ENCODE assay signal across 8 cellular contexts in genomic region chr11:118956094-118956846, GRCh38. TPM values are rescaled to one million over a fixed set of nuclear protein-coding genes. Genes with fewer than 3 reads are reported as not detected.
DNase-seq lines count a peak whose midpoint lies in the region; ATAC-seq and TF ChIP-seq lines count a peak whose summit lies in the region.

Gene UPK2, plus strand, starts transcription at chr11:118956298. Its CDS starts 53 bp downstream, at chr11:118956351.

- no peaks in the 10 kb centered on the region for H3K9me3 ChIP-seq in breast epithelium

- peaks cover 26% of the 10 kb centered on the region for H3K27me3 Mint-ChIP-seq in activated B cell treated with CpG ODN at 0.5 μM for 24 hours

- no peaks in the 10 kb centered on the region for H3K9me3 Mint-ChIP-seq in activated B cell treated with CpG ODN at 0.5 μM for 24 hours

- POLR2A ChIA-PET in activated B cell treated with CpG ODN at 0.5 μM for 24 hours (lab: Charles Lee): interaction anchor here (1.0 to 2.3 kb wide), 3 partner anchors 27 to 266 kb away, joined by 3 to 10 read pairs (median 5); no protein-coding TSS in a partner anchor

- no peak within 1 kb of the TSS for H3K4me3 ChIP-seq in breast epithelium

- H3K36me3 Mint-ChIP-seq in activated B cell treated with CpG ODN at 0.5 μM for 24 hours (ENCODE audit: low read depth): no peaks in the 10 kb centered on the region

- no peak within 1 kb of the TSS for H3K27ac Mint-ChIP-seq in activated B cell treated with CpG ODN at 0.5 μM for 24 hours

- H3K4me1 Mint-ChIP-seq in activated B cell treated with CpG ODN at 0.5 μM for 24 hours: peaks cover 3% of the 10 kb centered on the region

- no peak for TF ChIP-seq POLR2A in breast epithelium (IDR thresholded peaks at IDR 0.05)

- no peak within 1 kb of the TSS for H3K4me3 Mint-ChIP-seq in activated B cell treated with CpG ODN at 0.5 μM for 24 hours

- no peaks in the 10 kb centered on the region for H3K36me3 ChIP-seq in breast epithelium

- H3K27ac ChIP-seq in breast epithelium: no peak within 1 kb of the TSS

- intact Hi-C loops in activated B cell treated with CpG ODN at 0.5 μM for 24 hours (cut with micrococcal nuclease) (loop anchor here (1.0 kb wide), 5 partner anchors 26 to 297 kb away; partner anchors contain the start of gene SLC37A4), breast epithelium (cut with DNase I; ENCODE audit: low total_unique reads) (loop anchor here (10.0 kb wide), 1 partner anchor 261 kb away; no protein-coding TSS in a partner anchor)

- ATAC-seq in HG02678 (IDR thresholded peaks at IDR 0.05; ENCODE audit: unreplicated experiment) (peak; percentile 65), activated B cell treated with CpG ODN at 0.5 μM for 24 hours (ENCODE audit: low read depth) (peak; percentile 99), HG02884 (IDR thresholded peaks at IDR 0.05; ENCODE audit: unreplicated experiment) (no peak)

- no peaks in the 10 kb centered on the region for H3K4me1 ChIP-seq in breast epithelium

- DNase-seq in ELF-1 (ENCODE audit: low read depth, low spot score) (peak; percentile 94), NCI-H2227 treated with DMSO at 0.1 percent for 48 hours (lab: John Stamatoyannopoulos, UW) (peak; percentile 58), activated B cell treated with CpG ODN at 0.5 μM for 24 hours (peak; percentile 81), breast epithelium (ENCODE audit: low spot score in 2 of 2) (peak; percentile 82 to 90), islet precursor cell (peak; percentile 94)
- DNase-seq in stimulated activated CD4-positive, alpha-beta T cell treated with anti-CD3 and anti-CD28 coated beads, Interleukin-1b, Interleukin-23, amount 100 ng/mL, for 24 hours (ENCODE audit: low read depth in 4 of 4, low spot score in 1 of 4): peak; percentile 81 to 88 (median 84)

- CTCF ChIA-PET in activated B cell treated with CpG ODN at 0.5 μM for 24 hours (lab: Charles Lee): interaction anchor here (0.9 to 2.9 kb wide), 14 partner anchors 10 to 297 kb away, joined by 3 to 16 read pairs (median 4); no protein-coding TSS in a partner anchor

- peaks cover 0 to 1% of the 10 kb centered on the region in 2 donors for H3K27me3 ChIP-seq in breast epithelium

- peak; percentile 62 for TF ChIP-seq CTCF in activated B cell treated with CpG ODN at 0.5 μM for 24 hours (IDR thresholded peaks at IDR 0.05)
- TF ChIP-seq CTCF in breast epithelium (IDR thresholded peaks at IDR 0.05): peak; percentile 94 to 98 (median 97)

RNA-seq across cellular contexts. Expression of gene UPK2, which starts in this region (rescaled TPM):
- total RNA-seq in activated B cell treated with CpG ODN at 0.5 μM for 24 hours (0.27 TPM in 1 of 2 replicates, not detected in the other), breast epithelium (not detected)

Comparison
In these comparisons a context has a peak if more than half of its experiments do, and no peak if none do; other contexts are left out.
1. Peak in DNase-seq and ATAC-seq in activated B cell treated with CpG ODN at 0.5 μM for 24 hours; RNA of the gene not detected or under 1 TPM.
2. Peak in DNase-seq in breast epithelium; RNA of the gene not detected or under 1 TPM.